8 cellular contexts compared by ENCODE assay signal in genomic region chr5:139638736-139639618, GRCh38. TPM values are rescaled to one million over a fixed set of nuclear protein-coding genes. Genes with fewer than 3 reads are reported as not detected.
A peak's percentile ranks its signal among the peaks of the same experiment; 100 is the strongest.
DNase-seq lines count a peak whose midpoint lies in the region; ATAC-seq, FAIRE-seq and TF ChIP-seq lines count a peak whose summit lies in the region.

No MANE protein-coding gene starts in this region.

- H3K4me3 ChIP-seq in heart left ventricle = peak overlapping the region in 5 of 12 donors; percentile 53 to 72 (median 61)
- peak overlapping the region; percentile 67; the same call in 1 of the 2 replicates for H3K4me3 ChIP-seq in GM12878
- H3K4me3 ChIP-seq in mucosa of rectum (ENCODE audit: low read length in 2 of 2) = peak overlapping the region in 1 of 2 donors; percentile 72
- no peak overlapping the region for H3K4me3 ChIP-seq in uterus

- in situ Hi-C loops in GM12878 (cut with MboI) = no loop called here

- SMC1A ChIA-PET in GM12878 (lab: Charles Lee; ENCODE audit: uncharacterized antibody, unreplicated experiment) = interaction anchor here (0.7 to 8.5 kb wide), 9 partner anchors 12 to 106 kb away, joined by 3 to 212 read pairs (median 28); partner anchors contain the start of gene CXXC5

- intact Hi-C loops in heart left ventricle (cut with DNase I) (loop anchor here in 5 of 10 donors (1.0 to 10.0 kb wide), 6 partner anchors 9 to 516 kb away; partner anchors contain the start of gene CXXC5 (in 1 of the 5)), left ventricle myocardium superior (cut with micrococcal nuclease) (loop anchor here (5.0 kb wide), 1 partner anchor 48 kb away; no protein-coding TSS in a partner anchor), GM12878 (cut with micrococcal nuclease; ENCODE audit: unreplicated experiment) (loop anchor here (5.0 to 10.0 kb wide), 3 partner anchors 108 to 326 kb away; no protein-coding TSS in a partner anchor), uterus (cut with DNase I; ENCODE audit: low total_unique reads) (no loop called here)

- peaks cover 4% of the 10 kb centered on the region for H3K79me2 ChIP-seq in GM12878 (ENCODE audit: control insufficient read depth, insufficient read depth, low read length)

- no peak for ATAC-seq in heart left ventricle
- ATAC-seq in left ventricle myocardium superior = no peak
- ATAC-seq in GM12878 = no peak
- no peak for ATAC-seq in GM19023 (IDR thresholded peaks at IDR 0.05; ENCODE audit: unreplicated experiment)
- ATAC-seq in HG03571 (IDR thresholded peaks at IDR 0.05; ENCODE audit: unreplicated experiment) = no peak
- no peak for ATAC-seq in GM19467 (IDR thresholded peaks at IDR 0.05; ENCODE audit: unreplicated experiment)

- 53 to 77% (median 66%) methylated on average over 9 to 12 of the region's 12 CpGs for WGBS in heart left ventricle, 4 donors
- WGBS in GM12878 (ENCODE audit: insufficient coverage, insufficient replicate concordance, low lambda C conversion rate, missing lambda C conversion rate) = 31% methylated on average over 12 of the region's 12 CpGs

- DNase-seq in heart left ventricle (peak in 1 of 5 donors; percentile 10), left ventricle myocardium superior (no peak), GM12878 (ENCODE audit: low read depth, low spot score) (no peak), uterus (no peak)

- POLR2A ChIA-PET in GM12878 (lab: Charles Lee) = interaction anchor here (0.9 to 9.8 kb wide), 10 partner anchors 9 to 471 kb away, joined by 3 to 163 read pairs (median 20); partner anchors contain the start of gene CXXC5

- TF ChIP-seq EP300 in GM12878 (IDR thresholded peaks at IDR 0.05; ENCODE audit: borderline replicate concordance in 1 of 2, control insufficient read depth in 1 of 2, low read depth in 2 of 2, low read length in 2 of 2) = no peak

- RAD21 ChIA-PET in GM12878 (lab: Charles Lee; ENCODE audit: unreplicated experiment) = interaction anchor here (0.7 to 9.2 kb wide), 13 partner anchors 11 to 126 kb away, joined by 3 to 265 read pairs (median 25); partner anchors contain the start of gene CXXC5

- no TSS peak for BruUV-seq in GM12878 (replicated peaks; lab: Mats Ljungman, UMichigan)

- TF ChIP-seq CTCF in heart left ventricle (IDR thresholded peaks at IDR 0.05) (no peak), GM12878 (IDR thresholded peaks at IDR 0.05 in 2 of 3, conservative IDR thresholded peaks at IDR 0.05 in 1 of 3; ENCODE audit: control insufficient read depth in 2 of 3, extremely low read depth in 1 of 3, insufficient read depth in 1 of 3, low read depth in 3 of 3, low read length in 3 of 3) (no peak), uterus (IDR thresholded peaks at IDR 0.05) (no peak)

- FAIRE-seq in GM12878 (lab: Jason Lieb, UNC) = no peak

- H4K20me1 ChIP-seq in GM12878 (ENCODE audit: control insufficient read depth, insufficient read depth) = no peaks in the 10 kb centered on the region

- H3K9me3 ChIP-seq in heart left ventricle = no peaks in the 10 kb centered on the region
- H3K9me3 ChIP-seq in GM12878 (replicated peaks; ENCODE audit: control insufficient read depth, insufficient read depth, low read length) = no peaks in the 10 kb centered on the region
- H3K9me3 ChIP-seq in mucosa of rectum (ENCODE audit: control insufficient read depth in 2 of 2, low read length in 2 of 2) = no peaks in the 10 kb centered on the region
- H3K9me3 ChIP-seq in uterus = no peaks in the 10 kb centered on the region

- no peak for TF ChIP-seq RAD21 in GM12878 (IDR thresholded peaks at IDR 0.05; ENCODE audit: insufficient read depth, low read depth, low read length)

- TF ChIP-seq POLR2A in heart left ventricle (IDR thresholded peaks at IDR 0.05) = no peak
- no peak; the same call in 1 of the 2 replicates for TF ChIP-seq POLR2A in GM12878 (IDR thresholded peaks at IDR 0.05; ENCODE audit: low read depth, low read length)
- TF ChIP-seq POLR2A in uterus (IDR thresholded peaks at IDR 0.05) = no peak

- peaks cover 15 to 54% (median 37%) of the 10 kb centered on the region in 12 donors for H3K4me1 ChIP-seq in heart left ventricle
- H3K4me1 ChIP-seq in GM12878 (ENCODE audit: control insufficient read depth, insufficient read depth, low read length) = peaks cover 47% of the 10 kb centered on the region
- H3K4me1 ChIP-seq in mucosa of rectum (ENCODE audit: control insufficient read depth in 2 of 2, insufficient read depth in 2 of 2, low read length in 2 of 2) = peaks cover 68 to 76% of the 10 kb centered on the region in 2 donors
- peaks cover 0 to 12% of the 10 kb centered on the region in 2 donors for H3K4me1 ChIP-seq in uterus

- H3K27ac ChIP-seq in heart left ventricle (peak overlapping the region in 11 of 12 donors; percentile 89 to 97 (median 91)), GM12878 (ENCODE audit: control insufficient read depth, insufficient read depth) (peak overlapping the region; percentile 97), mucosa of rectum (ENCODE audit: low read depth in 2 of 2, low read length in 2 of 2) (peak overlapping the region; percentile 96 to 97), uterus (peak overlapping the region; percentile 63 to 82)

- H3K36me3 ChIP-seq in heart left ventricle (no peaks in the 10 kb centered on the region), GM12878 (ENCODE audit: control insufficient read depth in 2 of 2, insufficient read depth in 2 of 2, low read length in 1 of 2) (no peaks in the 10 kb centered on the region), mucosa of rectum (ENCODE audit: control insufficient read depth in 2 of 2, insufficient read depth in 2 of 2, low read length in 2 of 2) (no peaks in the 10 kb centered on the region), uterus (no peaks in the 10 kb centered on the region)

- peak overlapping the region; percentile 98 for H3K4me2 ChIP-seq in GM12878 (ENCODE audit: control insufficient read depth, insufficient read depth)

- H3K27me3 ChIP-seq in heart left ventricle = no peaks in the 10 kb centered on the region
- no peaks in the 10 kb centered on the region for H3K27me3 ChIP-seq in GM12878 (replicated peaks in 1 of 2; ENCODE audit: control insufficient read depth in 2 of 2, insufficient read depth in 2 of 2, low read length in 1 of 2)
- no peaks in the 10 kb centered on the region for H3K27me3 ChIP-seq in mucosa of rectum (ENCODE audit: control insufficient read depth in 2 of 2, insufficient read depth in 2 of 2, low read length in 2 of 2)
- H3K27me3 ChIP-seq in uterus = no peaks in the 10 kb centered on the region

- CTCF ChIA-PET in GM12878 (lab: Yijun Ruan, JAX) = interaction anchor here (1.2 to 9.9 kb wide), 9 partner anchors 12 to 330 kb away, joined by 3 to 335 read pairs (median 12); partner anchors contain the start of gene CXXC5

- H3K9ac ChIP-seq in GM12878 (ENCODE audit: control insufficient read depth, insufficient read depth, low read length) (peak overlapping the region; percentile 76), mucosa of rectum (ENCODE audit: low read depth in 1 of 2, low read length in 2 of 2) (peak overlapping the region; percentile 68 to 81)

- no peak overlapping the region for H2AFZ ChIP-seq in GM12878 (ENCODE audit: control insufficient read depth, low read depth, low read length)

TF ChIP-seq in GM12878, 131 proteins besides CTCF, POLR2A, EP300 and RAD21:
- no peak for TF ChIP-seq SRF (IDR thresholded peaks at IDR 0.05; ENCODE audit: low read depth in 2 of 2, low read length in 2 of 2)
- TF ChIP-seq MEF2B (IDR thresholded peaks at IDR 0.05; ENCODE audit: partially characterized antibody, poor library complexity, severe bottlenecking) = peak; percentile 22

RNA-seq across cellular contexts. Expression of gene CXXC5, which starts 9.2 kb away (rescaled TPM):
- total RNA-seq in heart left ventricle (10 to 100 TPM; 29.8 to 74.6 (median 36.3) TPM), left ventricle myocardium superior (75.7 TPM), GM12878 (2014; rRNA removed) (71.4 and 90.8 TPM in 2 replicates), GM12878 (2014; rRNA removed; fragmentation: Illumina TruSeq; extraction: Trizol) (24.9 and 26.8 TPM in 2 replicates), GM12878 (2021) (64.2 and 64.4 TPM in 2 replicates), uterus (10 to 100 TPM in 3 of 4 donors, 1 to 10 TPM in 1; 3.3 to 51.3 (median 35.0) TPM)
- polyA plus RNA-seq in heart left ventricle (10 to 100 TPM; 32.8 to 44.5 TPM), GM12878 (2011; rRNA removed) (55.4 and 57.5 TPM in 2 replicates), GM12878 (2014; fragmentation: Illumina TruSeq; extraction: Trizol) (25.6 and 36.0 TPM in 2 replicates), GM12878 (2014; fragmentation: Nextera tagmentation; extraction: Ambion mirVana) (1 to 10 TPM; 1.8 to 6.0 TPM), GM12878 (2014; rRNA removed) (59.1 and 68.6 TPM in 2 replicates), GM12878 (2016; fragmentation: Nextera tagmentation; extraction: Ambion mirVana) (10 to 100 TPM; 33.8 to 45.4 TPM)
- total RNA-seq in GM12878 (2013; cell fraction: nucleolus; rRNA removed) = 37.6 and 40.4 TPM in 2 replicates
- 17.9 TPM for polyA plus RNA-seq in GM12878 (2011; ENCODE audit: low read depth)
- polyA plus RNA-seq in GM12878 (2011; cell fraction: cytosol; rRNA removed) = 54.8 and 79.5 TPM in 2 replicates
- polyA plus RNA-seq in GM12878 (2011; cell fraction: nucleus; rRNA removed) = 43.4 and 55.0 TPM in 2 replicates
- polyA plus RNA-seq in GM12878 (2012) = 31.3 and 43.2 TPM in 2 replicates
- polyA minus RNA-seq in GM12878 (2011; rRNA and poly(A)+ RNA removed) = 32.3 and 76.6 TPM in 2 replicates
- polyA minus RNA-seq in GM12878 (2011; cell fraction: cytosol; rRNA and poly(A)+ RNA removed) = 19.3 and 41.6 TPM in 2 replicates
- 25.8 and 43.7 TPM in 2 replicates for polyA minus RNA-seq in GM12878 (2011; cell fraction: nucleus; rRNA and poly(A)+ RNA removed)
